ENCODE assay signal across 27 cellular contexts in the genomic region with DNA sequence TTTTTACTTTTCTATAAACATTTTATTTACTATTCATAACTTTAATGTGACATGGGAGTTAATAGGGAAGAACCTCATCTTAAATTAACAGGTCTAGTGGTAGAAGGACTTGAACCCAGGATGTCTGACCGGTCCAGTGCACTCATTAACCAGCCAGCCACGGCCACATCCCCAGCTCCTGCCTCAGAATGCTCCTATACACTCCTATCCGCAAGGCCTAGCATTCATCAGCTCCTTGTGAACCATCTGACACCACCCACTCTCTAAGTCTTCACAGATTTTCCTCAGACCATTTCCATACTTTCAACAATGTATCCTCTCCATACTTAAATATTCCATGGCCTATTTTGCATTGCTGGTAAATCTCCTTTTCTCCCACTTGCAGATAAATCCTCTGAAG.
DNase-seq lines count a peak whose midpoint lies in the region; ATAC-seq, FAIRE-seq and TF ChIP-seq lines count a peak whose summit lies in the region.
"Had no signal": no experiment of that assay in that cellular context is flagged by ENCODE, and none has a peak within 500 bp of the region (broad histone marks: within the 10 kb centered on the region; RNA-seq: fewer than 3 reads in every experiment).

No MANE protein-coding gene starts in this region.

- peaks cover 12% of the 10 kb centered on the region for H3K79me2 ChIP-seq in keratinocyte (ENCODE audit: control insufficient read depth, insufficient read depth, low read length)

- no peaks in the 10 kb centered on the region for H3K9me1 ChIP-seq in keratinocyte (ENCODE audit: control insufficient read depth, extremely low read depth, insufficient read depth, low read length)

- no peaks in the 10 kb centered on the region for H3K27me3 ChIP-seq in breast epithelium
- H3K27me3 ChIP-seq in keratinocyte (ENCODE audit: control insufficient read depth, extremely low read depth, insufficient read depth, low read length), result no peaks in the 10 kb centered on the region
- H3K27me3 ChIP-seq in psoas muscle (ENCODE audit: insufficient read depth in 3 of 3, low read length in 2 of 3), result no peaks in the 10 kb centered on the region
- H3K27me3 ChIP-seq in SJCRH30, result no peaks in the 10 kb centered on the region
- H3K27me3 ChIP-seq: sigmoid colon, tibial nerve had no signal

- POLR2A ChIA-PET in MCF 10A (lab: Yijun Ruan, JAX), result no interaction called here

- peak overlapping the region; percentile 69 to 81 for H3K27ac ChIP-seq in breast epithelium
- H3K27ac ChIP-seq in keratinocyte (ENCODE audit: control insufficient read depth, insufficient read depth, low read length), result peak overlapping the region; percentile 23
- no peak overlapping the region for H3K27ac ChIP-seq in psoas muscle
- H3K27ac ChIP-seq in SJCRH30, result no peak overlapping the region
- H3K27ac ChIP-seq: A549, sigmoid colon, tibial nerve had no signal

- peaks cover 16% of the 10 kb centered on the region for H3K4me1 Mint-ChIP-seq in MCF 10A (ENCODE audit: insufficient read depth, unreplicated experiment)
- H3K4me1 Mint-ChIP-seq in central memory CD8-positive, alpha-beta T cell, result peaks cover 63% of the 10 kb centered on the region

- H3K4me1 ChIP-seq in breast epithelium, result peaks cover 0 to 5% of the 10 kb centered on the region in 2 donors
- peaks cover 15% of the 10 kb centered on the region for H3K4me1 ChIP-seq in keratinocyte (ENCODE audit: control insufficient read depth, extremely low read depth, insufficient read depth, low read length)
- H3K4me1 ChIP-seq in psoas muscle, result peaks cover 7% of the 10 kb centered on the region
- H3K4me1 ChIP-seq in SJCRH30, result no peaks in the 10 kb centered on the region
- H3K4me1 ChIP-seq: A549 had no signal

- H4K20me1 ChIP-seq in keratinocyte (ENCODE audit: control insufficient read depth, extremely low read depth, insufficient read depth, low read length), result no peaks in the 10 kb centered on the region

- H3K4me3 ChIP-seq in breast epithelium (no peak overlapping the region), keratinocyte (ENCODE audit: control insufficient read depth in 2 of 3, extremely low read depth in 1 of 3, insufficient read depth in 2 of 3, low read depth in 1 of 3, low read length in 3 of 3) (peak overlapping the region in 1 of 3 experiments; percentile 49), psoas muscle (no peak overlapping the region), SJCRH30 (no peak overlapping the region)
- H3K4me3 ChIP-seq: A549, GM12878, lung, sigmoid colon, tibial nerve had no signal

- H3K27ac Mint-ChIP-seq in MCF 10A (ENCODE audit: low read depth, unreplicated experiment), result no peak overlapping the region
- peak overlapping the region; percentile 26 for H3K27ac Mint-ChIP-seq in central memory CD8-positive, alpha-beta T cell (ENCODE audit: low read depth)

- intact Hi-C loops in breast epithelium (cut with DNase I; ENCODE audit: low total_unique reads), result no loop called here
- intact Hi-C loops in MCF 10A (cut with micrococcal nuclease), result no loop called here
- intact Hi-C loops in psoas muscle (cut with DNase I), result no loop called here

- TF ChIP-seq CTCF in breast epithelium (IDR thresholded peaks at IDR 0.05), result no peak
- no peak for TF ChIP-seq CTCF in MCF 10A (IDR thresholded peaks at IDR 0.05; ENCODE audit: unreplicated experiment)
- TF ChIP-seq CTCF in keratinocyte (optimal IDR thresholded peaks at IDR 0.05 in 1 of 3, IDR thresholded peaks at IDR 0.05 in 1 of 3, conservative IDR thresholded peaks at IDR 0.05 in 1 of 3; ENCODE audit: extremely low read depth in 1 of 3, insufficient read depth in 2 of 3, low read length in 3 of 3), result no peak
- no peak for TF ChIP-seq CTCF in psoas muscle (IDR thresholded peaks at IDR 0.05)

- H2AFZ ChIP-seq in keratinocyte (ENCODE audit: control insufficient read depth, low read length), result peak overlapping the region; percentile 28

- no peak overlapping the region for H3K9ac ChIP-seq in keratinocyte (ENCODE audit: control insufficient read depth, extremely low read depth, insufficient read depth, low read length)

- TF ChIP-seq POLR2A in breast epithelium (IDR thresholded peaks at IDR 0.05), result no peak

- dilution Hi-C loops in keratinocyte (cut with MboI; ENCODE audit: extremely low pct_ligation_motif_present, low sequenced_read_pairs), result no loop called here

- no peak for DNase-seq in breast epithelium (ENCODE audit: low spot score in 2 of 2)
- DNase-seq in MCF 10A (ENCODE audit: unreplicated experiment), result no peak
- no peak for DNase-seq in central memory CD8-positive, alpha-beta T cell (ENCODE audit: low spot score in 2 of 2)
- DNase-seq in keratinocyte (ENCODE audit: low read depth, low spot score), result no peak
- no peak for DNase-seq in psoas muscle
- no peak for DNase-seq in SJCRH30
- DNase-seq in 8988T, result no peak
- DNase-seq: activated naive CD4-positive, alpha-beta T cell treated with anti-CD3 and anti-CD28 coated beads, Interleukin-2, amount 50 U/mL, for 16 hours; cerebellar nuclear complex; COR-L47; DND-41; HCEC 1CT; hippocampal formation; IMR-90; NCI-H1105 treated with DMSO at 0.1 percent for 48 hours; NCI-H2029 treated with DMSO at 0.1 percent for 48 hours; sigmoid colon; stimulated activated CD4-positive, alpha-beta T cell treated with anti-CD3 and anti-CD28 coated beads, Interleukin-15, amount 100 ng/mL, for 24 hours; T-helper 9 cell had no signal

- no peaks in the 10 kb centered on the region for H3K27me3 Mint-ChIP-seq in MCF 10A (ENCODE audit: insufficient read depth, unreplicated experiment)
- H3K27me3 Mint-ChIP-seq in central memory CD8-positive, alpha-beta T cell, result no peaks in the 10 kb centered on the region

- peak overlapping the region; percentile 78 for H3K4me2 ChIP-seq in keratinocyte (ENCODE audit: control insufficient read depth, extremely low read depth, insufficient read depth, low read depth, low read length)
- H3K4me2 ChIP-seq: A549 had no signal

- H3K9me3 ChIP-seq in breast epithelium (no peaks in the 10 kb centered on the region), keratinocyte (ENCODE audit: control insufficient read depth, low read depth, low read length) (no peaks in the 10 kb centered on the region), psoas muscle (no peaks in the 10 kb centered on the region), SJCRH30 (replicated peaks) (no peaks in the 10 kb centered on the region)
- H3K9me3 ChIP-seq: A549, sigmoid colon, tibial nerve had no signal

- no peaks in the 10 kb centered on the region for H3K9me3 Mint-ChIP-seq in MCF 10A (ENCODE audit: unreplicated experiment)
- no peaks in the 10 kb centered on the region for H3K9me3 Mint-ChIP-seq in central memory CD8-positive, alpha-beta T cell

- FAIRE-seq in keratinocyte (lab: Jason Lieb, UNC), result no peak
- FAIRE-seq: A549, frontal cortex, GM12878, islet of Langerhans had no signal

- H3K4me3 Mint-ChIP-seq in MCF 10A (ENCODE audit: unreplicated experiment), result no peak overlapping the region
- H3K4me3 Mint-ChIP-seq in central memory CD8-positive, alpha-beta T cell, result no peak overlapping the region

- ATAC-seq in central memory CD8-positive, alpha-beta T cell (replicated peaks; ENCODE audit: extremely low read depth, poor library complexity, severe bottlenecking), result no peak
- no peak for ATAC-seq in psoas muscle
- ATAC-seq in GM19467 (IDR thresholded peaks at IDR 0.05; ENCODE audit: unreplicated experiment), result no peak
- ATAC-seq: A549, GM12878, Right ventricle myocardium inferior had no signal

- no peaks in the 10 kb centered on the region for H3K36me3 Mint-ChIP-seq in MCF 10A (ENCODE audit: insufficient read depth, unreplicated experiment)
- peaks cover 3% of the 10 kb centered on the region for H3K36me3 Mint-ChIP-seq in central memory CD8-positive, alpha-beta T cell (ENCODE audit: insufficient read depth)

- BruUV-seq in MCF 10A (replicated peaks; lab: Mats Ljungman, UMichigan), result no TSS peak

- CTCF ChIA-PET in MCF 10A (lab: Yijun Ruan, JAX), result interaction anchor here (0.6 to 1.3 kb wide), 2 partner anchors 757 to 1184 kb away, joined by 3 read pairs; no protein-coding TSS in a partner anchor

- WGBS in psoas muscle, 3 donors, result 88 to 96% (median 91%) methylated on average over 3 of the region's 3 CpGs

- H3K36me3 ChIP-seq in breast epithelium (no peaks in the 10 kb centered on the region), keratinocyte (ENCODE audit: control insufficient read depth in 2 of 2, extremely low read depth in 1 of 2, insufficient read depth in 2 of 2, low read length in 2 of 2) (no peaks in the 10 kb centered on the region), psoas muscle (ENCODE audit: insufficient read depth in 1 of 2, low read depth in 1 of 2) (no peaks in the 10 kb centered on the region), SJCRH30 (no peaks in the 10 kb centered on the region)
- H3K36me3 ChIP-seq: sigmoid colon, tibial nerve had no signal

Comparison
In these comparisons a context has a peak if more than half of its experiments do, and no peak if none do; other contexts are left out.
1. H3K27ac ChIP-seq: peak in breast epithelium (2 of 2) and keratinocyte (single experiment); none in psoas muscle (single experiment) and SJCRH30 (single experiment).